Comparison of ENCODE assay signal across 1 cellular context in the genomic region with DNA sequence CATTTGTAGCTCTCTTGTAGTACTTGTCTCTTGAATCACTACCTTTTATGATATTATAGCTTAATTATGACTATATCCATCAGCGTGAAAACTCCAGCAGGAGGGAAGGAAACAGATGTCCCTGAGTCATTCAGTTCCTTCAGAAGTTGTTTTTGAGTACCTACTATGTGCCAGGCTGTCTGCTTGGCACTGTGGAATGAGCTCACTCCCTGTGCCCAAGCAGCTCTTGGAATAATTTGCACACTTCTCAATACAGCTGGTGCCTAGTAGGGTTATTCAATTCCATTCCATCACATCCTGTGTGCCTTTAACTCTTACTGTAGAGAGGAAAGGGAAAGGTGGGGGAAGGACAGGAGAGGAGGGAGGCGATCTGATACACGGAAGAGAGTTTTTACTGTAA.
TF ChIP-seq lines count a peak whose summit lies in the region.

No MANE protein-coding gene starts in this region.

TF ChIP-seq in HepG2, 621 proteins besides CTCF, POLR2A, EP300 and RAD21 (continued from another document):
- no peak for TF ChIP-seq NKX3-1 (CRISPR knock-in tag; IDR thresholded peaks at IDR 0.05)
TF ChIP-seq in HepG2: peak in this region for 1.
